ENCODE assay signal across 9 cellular contexts in genomic region chr19:20544667-20545333, GRCh38. TPM values are rescaled to one million over a fixed set of nuclear protein-coding genes. Genes with fewer than 3 reads are reported as not detected.
DNase-seq lines count a peak whose midpoint lies in the region; ATAC-seq, FAIRE-seq and TF ChIP-seq lines count a peak whose summit lies in the region.
"Not testable (repeated sequence)": the region's sequence is repeated elsewhere in the genome, so short reads cannot be mapped to it uniquely, and the experiment has no call there.
"Had no signal": no experiment of that assay in that cellular context is flagged by ENCODE, and none has a peak within 500 bp of the region (broad histone marks: within the 10 kb centered on the region; RNA-seq: fewer than 3 reads in every experiment).

No MANE protein-coding gene starts in this region.

- WGBS in GM12878 (ENCODE audit: insufficient coverage, insufficient replicate concordance, low lambda C conversion rate, missing lambda C conversion rate), result 79% methylated on average over 7 of the region's 7 CpGs
- WGBS in mesendoderm (ENCODE audit: extremely low coverage, insufficient coverage, low lambda C conversion rate), result no CpG with 5 or more reads among the region's 7 CpGs

- H3K36me3 Mint-ChIP-seq in GM23338 (ENCODE audit: low read depth) (peaks cover 87% of the 10 kb centered on the region), endothelial cell (ENCODE audit: low read depth, unreplicated experiment) (peaks cover 65% of the 10 kb centered on the region)

- not testable (repeated sequence) for TF ChIP-seq EP300 in GM12878 (IDR thresholded peaks at IDR 0.05; ENCODE audit: borderline replicate concordance in 1 of 2, control insufficient read depth in 1 of 2, low read depth in 2 of 2, low read length in 2 of 2)

- in situ Hi-C loops in GM12878 (cut with MboI), result not testable (repeated sequence)

- H2BK15ac ChIP-seq in mesendoderm (replicated peaks; ENCODE audit: low read depth), result not testable (repeated sequence)

- CTCF ChIA-PET in GM12878 (lab: Yijun Ruan, JAX), result not testable (repeated sequence)

- intact Hi-C loops in GM12878 (cut with micrococcal nuclease; ENCODE audit: unreplicated experiment), result not testable (repeated sequence)

- not testable (repeated sequence) for H4K5ac ChIP-seq in mesendoderm (ENCODE audit: low read length)

- H3K56ac ChIP-seq in mesendoderm (ENCODE audit: low read length), result not testable (repeated sequence)

- H3K9me2 ChIP-seq in GM23338 (ENCODE audit: insufficient read depth), result not testable (repeated sequence)

- peaks cover 91 to 100% (median 100%) of the 10 kb centered on the region in 11 experiments for H3K36me3 ChIP-seq in BLaER1 treated with 17β-estradiol and CSF1 and Interleukin-3, amounts not matched to agents 10 nM and 100 nM
- H3K36me3 ChIP-seq in GM23338 (ENCODE audit: insufficient read depth) (peaks cover 93% of the 10 kb centered on the region), skeletal muscle tissue (ENCODE audit: control insufficient read depth in 3 of 3, insufficient read depth in 3 of 3, low read length in 3 of 3) (peaks cover 26 to 55% (median 44%) of the 10 kb centered on the region in 3 donors)
- H3K36me3 ChIP-seq in GM12878 (ENCODE audit: control insufficient read depth in 2 of 2, insufficient read depth in 2 of 2, low read length in 1 of 2); mesendoderm (ENCODE audit: control insufficient read depth, insufficient read depth, low read length): not testable (repeated sequence)

- TF ChIP-seq CTCF in GM23338 (conservative IDR thresholded peaks at IDR 0.05; ENCODE audit: low read depth in 2 of 2); GM12878 (IDR thresholded peaks at IDR 0.05 in 2 of 3, conservative IDR thresholded peaks at IDR 0.05 in 1 of 3; ENCODE audit: control insufficient read depth in 2 of 3, extremely low read depth in 1 of 3, insufficient read depth in 1 of 3, low read depth in 3 of 3, low read length in 3 of 3); endothelial cell (IDR thresholded peaks at IDR 0.05; ENCODE audit: unreplicated experiment): not testable (repeated sequence)

- not testable (repeated sequence) for H3K27ac Mint-ChIP-seq in GM23338; endothelial cell (ENCODE audit: unreplicated experiment)

- not testable (repeated sequence) for H2BK120ac ChIP-seq in mesendoderm (ENCODE audit: low read depth, low read length)

- SMC1A ChIA-PET in GM12878 (lab: Charles Lee; ENCODE audit: uncharacterized antibody, unreplicated experiment), result not testable (repeated sequence)

- not testable (repeated sequence) for H4K20me1 ChIP-seq in BLaER1 treated with 17β-estradiol and CSF1 and Interleukin-3, amounts not matched to agents 10 nM and 100 nM; GM23338 (replicated peaks; ENCODE audit: insufficient read depth); GM12878 (ENCODE audit: control insufficient read depth, insufficient read depth)

- H3K4ac ChIP-seq in mesendoderm (ENCODE audit: low read depth, low read length), result not testable (repeated sequence)

- not testable (repeated sequence) for BruUV-seq in GM12878 (replicated peaks; lab: Mats Ljungman, UMichigan)

- POLR2A ChIA-PET in GM12878 (lab: Charles Lee), result not testable (repeated sequence)

- not testable (repeated sequence) for H3K27me3 Mint-ChIP-seq in GM23338 (ENCODE audit: insufficient read depth, low read depth, poor library complexity); endothelial cell (ENCODE audit: unreplicated experiment)

- RAD21 ChIA-PET in GM12878 (lab: Charles Lee; ENCODE audit: unreplicated experiment), result not testable (repeated sequence)

- not testable (repeated sequence) for H2AFZ ChIP-seq in GM23338; GM12878 (ENCODE audit: control insufficient read depth, low read depth, low read length)

- not testable (repeated sequence) for H3K27me3 ChIP-seq in BLaER1 treated with 17β-estradiol and CSF1 and Interleukin-3, amounts not matched to agents 10 nM and 100 nM; GM23338 (ENCODE audit: insufficient read depth); GM12878 (replicated peaks in 1 of 2; ENCODE audit: control insufficient read depth in 2 of 2, insufficient read depth in 2 of 2, low read length in 1 of 2); mesendoderm (ENCODE audit: insufficient read depth, low read length, poor library complexity); skeletal muscle tissue (ENCODE audit: control insufficient read depth in 3 of 3, insufficient read depth in 3 of 3, low read length in 3 of 3)

- H3K79me2 ChIP-seq in GM23338 (replicated peaks; ENCODE audit: insufficient read depth); GM12878 (ENCODE audit: control insufficient read depth, insufficient read depth, low read length); mesendoderm (ENCODE audit: control insufficient read depth, insufficient read depth, low read length): not testable (repeated sequence)

- H3K4me3 Mint-ChIP-seq in GM23338, result not testable (repeated sequence)
- peak overlapping the region; percentile 81 for H3K4me3 Mint-ChIP-seq in endothelial cell (ENCODE audit: unreplicated experiment)

- not testable (repeated sequence) for H3K18ac ChIP-seq in mesendoderm (ENCODE audit: low read length)

- not testable (repeated sequence) for TF ChIP-seq POLR2A in GM12878 (IDR thresholded peaks at IDR 0.05; ENCODE audit: low read depth, low read length)

- H3K9me3 ChIP-seq in BLaER1 treated with 17β-estradiol and CSF1 and Interleukin-3, amounts not matched to agents 10 nM and 100 nM (replicated peaks in 1 of 11), result peaks cover 100% of the 10 kb centered on the region in 11 experiments
- H3K9me3 ChIP-seq in GM12878 (replicated peaks; ENCODE audit: control insufficient read depth, insufficient read depth, low read length), result peaks cover 20% of the 10 kb centered on the region
- peaks cover 12 to 52% (median 29%) of the 10 kb centered on the region in 3 donors for H3K9me3 ChIP-seq in skeletal muscle tissue (ENCODE audit: control insufficient read depth in 3 of 3, low read length in 3 of 3)

- H2BK5ac ChIP-seq in mesendoderm (ENCODE audit: low read length), result not testable (repeated sequence)

- TF ChIP-seq RAD21 in GM12878 (IDR thresholded peaks at IDR 0.05; ENCODE audit: insufficient read depth, low read depth, low read length), result not testable (repeated sequence)

- H3K9ac ChIP-seq in BLaER1 treated with 17β-estradiol and CSF1 and Interleukin-3, amounts not matched to agents 10 nM and 100 nM; GM12878 (ENCODE audit: control insufficient read depth, insufficient read depth, low read length); mesendoderm (ENCODE audit: low read length); skeletal muscle tissue (ENCODE audit: low read depth in 1 of 3, low read length in 3 of 3): not testable (repeated sequence)

- not testable (repeated sequence) for H4K8ac ChIP-seq in mesendoderm (ENCODE audit: low read depth, low read length)

- not testable (repeated sequence) for DNase-seq in GM23338 (ENCODE audit: low spot score); GM12878 (ENCODE audit: low read depth, low spot score); endothelial cell (ENCODE audit: low spot score)
- DNase-seq in NCI-H748 (lab: John Stamatoyannopoulos, UW; ENCODE audit: unreplicated experiment) (peak; percentile 2), mesendoderm (peak; percentile 25)

- H3K4me1 Mint-ChIP-seq in GM23338; endothelial cell (ENCODE audit: unreplicated experiment): not testable (repeated sequence)

- peaks cover 94% of the 10 kb centered on the region for H3K9me3 Mint-ChIP-seq in GM23338
- H3K9me3 Mint-ChIP-seq in endothelial cell (ENCODE audit: unreplicated experiment), result peaks cover 55% of the 10 kb centered on the region

- not testable (repeated sequence) for ATAC-seq in GM23338, GM12878

- H3K4me1 ChIP-seq in BLaER1 treated with 17β-estradiol and CSF1 and Interleukin-3, amounts not matched to agents 10 nM and 100 nM; GM23338 (ENCODE audit: insufficient read depth); GM12878 (ENCODE audit: control insufficient read depth, insufficient read depth, low read length); mesendoderm (ENCODE audit: control insufficient read depth, low read depth, low read length); skeletal muscle tissue (ENCODE audit: control insufficient read depth in 3 of 3, insufficient read depth in 3 of 3, low read length in 3 of 3): not testable (repeated sequence)

- H3K79me1 ChIP-seq in mesendoderm (ENCODE audit: low read length), result not testable (repeated sequence)

- H3F3A ChIP-seq in GM23338 (replicated peaks; ENCODE audit: low read depth), result not testable (repeated sequence)

- not testable (repeated sequence) for H3K23ac ChIP-seq in mesendoderm (ENCODE audit: low read length)

- not testable (repeated sequence) for FAIRE-seq in GM12878 (lab: Jason Lieb, UNC)

- H3K27ac ChIP-seq in BLaER1 treated with 17β-estradiol and CSF1 and Interleukin-3, amounts not matched to agents 10 nM and 100 nM; GM23338 (ENCODE audit: low read depth); GM12878 (ENCODE audit: control insufficient read depth, insufficient read depth); mesendoderm (ENCODE audit: low read depth, low read length); skeletal muscle tissue (ENCODE audit: low read depth, low read length): not testable (repeated sequence)

- H3K4me2 ChIP-seq in BLaER1 treated with 17β-estradiol and CSF1 and Interleukin-3, amounts not matched to agents 10 nM and 100 nM; GM23338; GM12878 (ENCODE audit: control insufficient read depth, insufficient read depth); mesendoderm (ENCODE audit: low read length): not testable (repeated sequence)

- H2AK5ac ChIP-seq in mesendoderm (ENCODE audit: low read length), result not testable (repeated sequence)

- peak overlapping the region; percentile 25 to 57 (median 46); a peak in 18 of 20 replicates for H3K4me3 ChIP-seq in BLaER1 treated with 17β-estradiol and CSF1 and Interleukin-3, amounts not matched to agents 10 nM and 100 nM
- H3K4me3 ChIP-seq in GM23338 (peak overlapping the region; percentile 15; the same call in 1 of the 2 replicates), skeletal muscle tissue (ENCODE audit: low read length in 3 of 3) (peak overlapping the region in 2 of 3 donors; percentile 9 to 55)
- not testable (repeated sequence) for H3K4me3 ChIP-seq in GM12878; mesendoderm (ENCODE audit: low read length)

RNA-seq across cellular contexts. Expression of gene ZNF737, which starts 20.8 kb away (rescaled TPM):
- total RNA-seq in GM23338 (2014; rRNA removed; shearing (Covaris generic)), result 22.5 and 25.7 TPM in 2 replicates
- polyA plus RNA-seq in GM23338 (2016; fragmentation: Nextera tagmentation; extraction: Ambion mirVana) (5.7 and 6.9 TPM in 2 replicates), GM12878 (2011; rRNA removed) (6.3 and 8.6 TPM in 2 replicates), GM12878 (2014; fragmentation: Illumina TruSeq; extraction: Trizol) (5.2 and 7.9 TPM in 2 replicates), GM12878 (2014; fragmentation: Nextera tagmentation; extraction: Ambion mirVana) (under 1 TPM; 0.53 to 0.85 TPM), GM12878 (2014; rRNA removed) (2.5 and 5.5 TPM in 2 replicates), GM12878 (2016; fragmentation: Nextera tagmentation; extraction: Ambion mirVana) (1 to 10 TPM; 3.2 to 4.0 TPM)
- total RNA-seq in GM12878 (2013; cell fraction: nucleolus; rRNA removed), result 51.9 and 53.8 TPM in 2 replicates
- total RNA-seq in GM12878 (2014; rRNA removed) (6.6 and 6.9 TPM in 2 replicates), GM12878 (2014; rRNA removed; fragmentation: Illumina TruSeq; extraction: Trizol) (7.9 and 8.9 TPM in 2 replicates), GM12878 (2021) (3.7 and 4.7 TPM in 2 replicates), endothelial cell (ENCODE audit: unreplicated experiment) (14.2 TPM), skeletal muscle tissue (14.1 TPM)
- polyA plus RNA-seq in GM12878 (2011; ENCODE audit: low read depth), result 4.6 TPM
- 3.7 and 4.1 TPM in 2 replicates for polyA plus RNA-seq in GM12878 (2011; cell fraction: cytosol; rRNA removed)
- 4.1 and 5.0 TPM in 2 replicates for polyA plus RNA-seq in GM12878 (2011; cell fraction: nucleus; rRNA removed)
- 4.0 and 4.5 TPM in 2 replicates for polyA plus RNA-seq in GM12878 (2012)
- polyA minus RNA-seq in GM12878 (2011; rRNA and poly(A)+ RNA removed), result 8.4 and 12.2 TPM in 2 replicates
- 3.4 and 4.5 TPM in 2 replicates for polyA minus RNA-seq in GM12878 (2011; cell fraction: cytosol; rRNA and poly(A)+ RNA removed)
- 11.1 and 12.5 TPM in 2 replicates for polyA minus RNA-seq in GM12878 (2011; cell fraction: nucleus; rRNA and poly(A)+ RNA removed)
- 10.2 TPM for polyA plus RNA-seq in mesendoderm (2013, experiment 1 of 2)
- 9.8 TPM for polyA plus RNA-seq in mesendoderm (2013, experiment 2 of 2)
- total RNA-seq: H7, SJSA1 had no signal
